10 cellular contexts compared by ENCODE assay signal in the genomic region with DNA sequence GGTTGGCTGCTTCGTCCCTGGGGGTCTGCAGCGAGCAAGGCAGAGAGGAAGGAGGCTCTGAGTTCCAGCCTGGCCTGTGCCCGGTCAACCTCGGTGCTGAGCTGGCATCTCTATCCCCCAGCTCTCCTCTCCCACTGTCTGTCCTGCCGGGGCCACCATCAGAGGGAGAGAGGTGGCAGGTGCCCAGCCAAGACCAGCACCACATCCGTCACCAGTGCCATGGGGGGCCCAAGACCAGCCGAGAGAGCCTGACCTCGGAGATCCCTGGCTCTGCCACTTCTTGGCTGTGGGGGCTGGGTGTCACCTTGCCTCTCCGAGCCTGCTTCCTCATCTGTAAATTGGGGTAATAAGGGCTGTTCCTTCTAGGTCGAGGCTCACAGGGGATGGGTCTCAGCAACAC. TPM values are rescaled to one million over a fixed set of nuclear protein-coding genes. Genes with fewer than 3 reads are reported as not detected.
DNase-seq lines count a peak whose midpoint lies in the region; ATAC-seq and TF ChIP-seq lines count a peak whose summit lies in the region.
"Had no signal": no experiment of that assay in that cellular context is flagged by ENCODE, and none has a peak within 500 bp of the region (broad histone marks: within the 10 kb centered on the region; RNA-seq: fewer than 3 reads in every experiment).

No MANE protein-coding gene starts in this region.

- TF ChIP-seq CTCF in left lung (IDR thresholded peaks at IDR 0.05) (no peak), tibial artery (IDR thresholded peaks at IDR 0.05) (no peak)

- peaks cover 40% of the 10 kb centered on the region for H3K4me1 Mint-ChIP-seq in activated T-cell treated with anti-CD3 and anti-CD28 coated beads, Interleukin-2, amount 50 U/mL, for 4 hours (ENCODE audit: low read depth)
- H3K4me1 Mint-ChIP-seq in T-helper 17 cell = peaks cover 24% of the 10 kb centered on the region

- no peak for ATAC-seq in activated T-cell treated with anti-CD3 and anti-CD28 coated beads, Interleukin-2, amount 50 U/mL, for 4 hours
- no peak for ATAC-seq in T-helper 17 cell
- peak; percentile 2 for ATAC-seq in left lung
- no peak for ATAC-seq in HG02763 (IDR thresholded peaks at IDR 0.05; ENCODE audit: unreplicated experiment)
- ATAC-seq in HG03196 (IDR thresholded peaks at IDR 0.05; ENCODE audit: unreplicated experiment) = no peak

- peak overlapping the region; percentile 39 to 91 for H3K27ac ChIP-seq in left lung
- peak overlapping the region; percentile 84 to 91 for H3K27ac ChIP-seq in tibial artery

- intact Hi-C loops in left lung (cut with DNase I) = loop anchor here in 1 of 2 donors (10.0 kb wide), 1 partner anchor 88 kb away; no protein-coding TSS in a partner anchor
- intact Hi-C loops in tibial artery (cut with DNase I; ENCODE audit: low total_unique reads) = no loop called here

- H3K36me3 ChIP-seq in left lung = no peaks in the 10 kb centered on the region
- H3K36me3 ChIP-seq in tibial artery = no peaks in the 10 kb centered on the region

- no peaks in the 10 kb centered on the region for H3K36me3 Mint-ChIP-seq in activated T-cell treated with anti-CD3 and anti-CD28 coated beads, Interleukin-2, amount 50 U/mL, for 4 hours (ENCODE audit: insufficient read depth)
- no peaks in the 10 kb centered on the region for H3K36me3 Mint-ChIP-seq in T-helper 17 cell (ENCODE audit: low read depth)

- no peaks in the 10 kb centered on the region for H3K9me3 Mint-ChIP-seq in activated T-cell treated with anti-CD3 and anti-CD28 coated beads, Interleukin-2, amount 50 U/mL, for 4 hours

- peak overlapping the region; percentile 21 for H3K27ac Mint-ChIP-seq in T-helper 17 cell

- H3K4me3 ChIP-seq in left lung (peak overlapping the region in 1 of 2 donors; percentile 37), tibial artery (peak overlapping the region; percentile 53 to 63)

- H3K9me3 ChIP-seq in T-helper 17 cell (ENCODE audit: control insufficient read depth, low read length, poor library complexity, severe bottlenecking) = no peaks in the 10 kb centered on the region
- no peaks in the 10 kb centered on the region for H3K9me3 ChIP-seq in left lung
- no peaks in the 10 kb centered on the region for H3K9me3 ChIP-seq in tibial artery

- H3K4me1 ChIP-seq in left lung (peaks cover 9 to 53% of the 10 kb centered on the region in 2 donors), tibial artery (peaks cover 11 to 88% (median 42%) of the 10 kb centered on the region in 4 donors)

- H3K27me3 ChIP-seq in left lung = no peaks in the 10 kb centered on the region
- no peaks in the 10 kb centered on the region for H3K27me3 ChIP-seq in tibial artery

- DNase-seq in activated T-cell treated with anti-CD3 and anti-CD28 coated beads, Interleukin-2, amount 50 U/mL, for 4 hours = no peak
- DNase-seq in activated T-cell treated with anti-CD3 and anti-CD28 coated beads for 4 hours (no peak), T-helper 17 cell (no peak), left lung (no peak), tibial artery (no peak), DMS79 (lab: John Stamatoyannopoulos, UW) (no peak)
- DNase-seq: NCI-H446; stimulated activated CD4-positive, alpha-beta T cell treated with anti-CD3 and anti-CD28 coated beads, Interleukin-4, amount 100 ng/mL, for 1 hour had no signal

- peak overlapping the region; percentile 20 for H3K4me3 Mint-ChIP-seq in activated T-cell treated with anti-CD3 and anti-CD28 coated beads, Interleukin-2, amount 50 U/mL, for 4 hours
- no peak overlapping the region for H3K4me3 Mint-ChIP-seq in T-helper 17 cell

- H3K27me3 Mint-ChIP-seq in activated T-cell treated with anti-CD3 and anti-CD28 coated beads, Interleukin-2, amount 50 U/mL, for 4 hours (ENCODE audit: low read depth) = no peaks in the 10 kb centered on the region
- no peaks in the 10 kb centered on the region for H3K27me3 Mint-ChIP-seq in T-helper 17 cell

RNA-seq across cellular contexts. Expression of a gene that starts 0.6 kb away (rescaled TPM):
- total RNA-seq in activated T-cell treated with anti-CD3 and anti-CD28 coated beads, Interleukin-2, amount 50 U/mL, for 4 hours = under 1 TPM; 0.13 to 0.52 (median 0.21) TPM
- total RNA-seq in T-helper 17 cell (10 to 100 TPM in 1 of 2 donors, 1 to 10 TPM in 1; 4.2 to 15.0 TPM), left lung (10 to 100 TPM in 1 of 2 donors, 1 to 10 TPM in 1; 3.9 to 12.1 TPM)

RNA-seq across cellular contexts. Expression of a gene that starts 24.0 kb away (rescaled TPM):
- 1 to 10 TPM; 4.2 to 7.5 (median 7.4) TPM for total RNA-seq in activated T-cell treated with anti-CD3 and anti-CD28 coated beads, Interleukin-2, amount 50 U/mL, for 4 hours
- total RNA-seq in T-helper 17 cell = 1 to 10 TPM; 5.8 to 5.9 TPM
- total RNA-seq in left lung = 10 to 100 TPM in 1 of 2 donors, 1 to 10 TPM in 1; 3.9 to 13.4 TPM

RNA-seq across cellular contexts. Expression of a gene that starts 47.4 kb away (rescaled TPM):
- total RNA-seq in activated T-cell treated with anti-CD3 and anti-CD28 coated beads, Interleukin-2, amount 50 U/mL, for 4 hours = 10 to 100 TPM; 55.8 to 68.8 (median 63.6) TPM
- total RNA-seq in T-helper 17 cell (100 to 1,000 TPM; 279 to 298 TPM), left lung (10 to 100 TPM; 12.7 to 53.5 TPM)

Comparison
In these comparisons a context has a peak if more than half of its experiments do, and no peak if none do; other contexts are left out.
1. RNA of a gene that starts 47.4 kb away (total RNA-seq): 279 to 298 TPM in T-helper 17 cell; 55.8 to 68.8 TPM in activated T-cell treated with anti-CD3 and anti-CD28 coated beads, Interleukin-2, amount 50 U/mL, for 4 hours and 12.7 to 53.5 TPM in left lung; every median in the first group is over 4 times any median in the second.